In genomic region chr17:79065105-79065670, GRCh38 we compare ENCODE assay signal across 8 cellular contexts. TPM values are rescaled to one million over a fixed set of nuclear protein-coding genes. Genes with fewer than 3 reads are reported as not detected.
DNase-seq lines count a peak whose midpoint lies in the region; ATAC-seq, FAIRE-seq and TF ChIP-seq lines count a peak whose summit lies in the region.

No MANE protein-coding gene starts in this region.

- FAIRE-seq in pancreas (lab: Jason Lieb, UNC) = no peak

- H3K4me3 Mint-ChIP-seq in activated CD8-positive, alpha-beta T cell treated with anti-CD3 and anti-CD28 coated beads for 36 hours = peak overlapping the region; percentile 23

- peak; percentile 82 for ATAC-seq in activated CD8-positive, alpha-beta T cell treated with anti-CD3 and anti-CD28 coated beads for 36 hours
- ATAC-seq in pancreas = peak in 3 of 4 donors; percentile 69 to 78 (median 70)
- no peak for ATAC-seq in HG02763 (IDR thresholded peaks at IDR 0.05; ENCODE audit: unreplicated experiment)
- no peak for ATAC-seq in HG03378 (IDR thresholded peaks at IDR 0.05; ENCODE audit: unreplicated experiment)

- H3K9me3 Mint-ChIP-seq in activated CD8-positive, alpha-beta T cell treated with anti-CD3 and anti-CD28 coated beads for 36 hours = no peaks in the 10 kb centered on the region

- no peak overlapping the region for H3K4me3 ChIP-seq in NB4 (ENCODE audit: low read depth, low read length)
- H3K4me3 ChIP-seq in esophagus squamous epithelium = no peak overlapping the region
- H3K4me3 ChIP-seq in pancreas = no peak overlapping the region

- peaks cover 2% of the 10 kb centered on the region for H3K27me3 Mint-ChIP-seq in activated CD8-positive, alpha-beta T cell treated with anti-CD3 and anti-CD28 coated beads for 36 hours

- H3K4me1 ChIP-seq in esophagus squamous epithelium (no peaks in the 10 kb centered on the region), pancreas (no peaks in the 10 kb centered on the region)

- peak; percentile 58 for TF ChIP-seq CTCF in NB4 (IDR thresholded peaks at IDR 0.05; ENCODE audit: low read depth, low read length)
- TF ChIP-seq CTCF in activated CD8-positive, alpha-beta T cell treated with anti-CD3 and anti-CD28 coated beads for 36 hours (IDR thresholded peaks at IDR 0.05) = peak; percentile 75
- TF ChIP-seq CTCF in esophagus squamous epithelium (IDR thresholded peaks at IDR 0.05) = peak in 5 of 6 experiments; percentile 47 to 67 (median 55)
- peak in 2 of 4 donors; percentile 38 to 56 for TF ChIP-seq CTCF in pancreas (IDR thresholded peaks at IDR 0.05)

- H3K27me3 ChIP-seq in esophagus squamous epithelium (peaks cover 0 to 4% (median 0%) of the 10 kb centered on the region in 4 donors), pancreas (no peaks in the 10 kb centered on the region)

- no peak for TF ChIP-seq POLR2A in NB4 (IDR thresholded peaks at IDR 0.05; ENCODE audit: extremely low read depth, insufficient read length)
- no peak for TF ChIP-seq POLR2A in esophagus squamous epithelium (IDR thresholded peaks at IDR 0.05)

- no peaks in the 10 kb centered on the region for H3K36me3 Mint-ChIP-seq in activated CD8-positive, alpha-beta T cell treated with anti-CD3 and anti-CD28 coated beads for 36 hours (ENCODE audit: low read depth)

- DNase-seq in GM03348 (ENCODE audit: low spot score) (peak; percentile 50), NB4 (ENCODE audit: low read depth) (peak; percentile 57), esophagus squamous epithelium (lab: John Stamatoyannopoulos, UW) (no peak), pancreas (no peak), HuH-7 (ENCODE audit: low spot score) (no peak)
- peak; percentile 79 for DNase-seq in activated CD8-positive, alpha-beta T cell treated with anti-CD3 and anti-CD28 coated beads for 36 hours

- H3K9me3 ChIP-seq in esophagus squamous epithelium = no peaks in the 10 kb centered on the region
- no peaks in the 10 kb centered on the region for H3K9me3 ChIP-seq in pancreas

- peaks cover 5% of the 10 kb centered on the region for H3K4me1 Mint-ChIP-seq in activated CD8-positive, alpha-beta T cell treated with anti-CD3 and anti-CD28 coated beads for 36 hours (ENCODE audit: low read depth)

- intact Hi-C loops in activated CD8-positive, alpha-beta T cell treated with anti-CD3 and anti-CD28 coated beads for 36 hours (cut with micrococcal nuclease) = no loop called here
- intact Hi-C loops in esophagus squamous epithelium (cut with DNase I) (no loop called here), pancreas (cut with DNase I) (no loop called here)

- 33 to 53% methylated on average over 10 of the region's 10 CpGs for WGBS in esophagus squamous epithelium, 2 donors
- 34 to 40% methylated on average over 10 of the region's 10 CpGs for WGBS in pancreas, 2 donors

- POLR2A ChIA-PET in activated CD8-positive, alpha-beta T cell treated with anti-CD3 and anti-CD28 coated beads for 36 hours (lab: Charles Lee) = no interaction called here

- H3K27ac Mint-ChIP-seq in activated CD8-positive, alpha-beta T cell treated with anti-CD3 and anti-CD28 coated beads for 36 hours = peak overlapping the region; percentile 55

- H3K36me3 ChIP-seq in esophagus squamous epithelium (no peaks in the 10 kb centered on the region), pancreas (no peaks in the 10 kb centered on the region)

- CTCF ChIA-PET in activated CD8-positive, alpha-beta T cell treated with anti-CD3 and anti-CD28 coated beads for 36 hours (lab: Charles Lee) = interaction anchor here (0.5 to 2.6 kb wide), 18 partner anchors 9 to 336 kb away, joined by 3 to 30 read pairs (median 4); partner anchors contain the start of genes ENGASE and LGALS3BP

- H3K27ac ChIP-seq in esophagus squamous epithelium (no peak overlapping the region), pancreas (no peak overlapping the region)

RNA-seq across cellular contexts. Expression of gene ENGASE, which starts 9.4 kb away (rescaled TPM):
- total RNA-seq in activated CD8-positive, alpha-beta T cell treated with anti-CD3 and anti-CD28 coated beads for 36 hours = 10 to 100 TPM; 41.3 to 41.8 TPM
- total RNA-seq in esophagus squamous epithelium (10 to 100 TPM in 2 of 4 donors, 1 to 10 TPM in 2; 6.0 to 32.2 (median 9.5) TPM), pancreas (10 to 100 TPM; 13.9 to 42.1 (median 20.2) TPM)
- polyA plus RNA-seq in pancreas = 10 to 100 TPM; 34.3 to 86.5 TPM

RNA-seq across cellular contexts. Expression of gene C1QTNF1, which starts 41.2 kb away (rescaled TPM):
- under 1 TPM; 0.13 to 0.14 TPM for total RNA-seq in activated CD8-positive, alpha-beta T cell treated with anti-CD3 and anti-CD28 coated beads for 36 hours
- total RNA-seq in esophagus squamous epithelium (10 to 100 TPM in 2 of 4 donors, 1 to 10 TPM in 2; 2.7 to 20.4 (median 6.8) TPM), pancreas (10 to 100 TPM in 2 of 6 donors, 1 to 10 TPM in 4; 5.3 to 17.9 (median 6.7) TPM)
- polyA plus RNA-seq in pancreas = 10 to 100 TPM in 1 of 2 donors, 1 to 10 TPM in 1; 9.4 to 31.2 TPM

RNA-seq across cellular contexts. Expression of gene CANT1, which starts 55.6 kb away (rescaled TPM):
- total RNA-seq in activated CD8-positive, alpha-beta T cell treated with anti-CD3 and anti-CD28 coated beads for 36 hours = 10 to 100 TPM; 41.4 to 48.2 TPM
- total RNA-seq in esophagus squamous epithelium = 10 to 100 TPM; 36.2 to 58.8 (median 38.3) TPM
- 10 to 100 TPM; 20.7 to 45.0 (median 29.3) TPM for total RNA-seq in pancreas
- 10 to 100 TPM in 1 of 2 donors, 1 to 10 TPM in 1; 7.4 to 10.7 TPM for polyA plus RNA-seq in pancreas

Comparison
In these comparisons a context has a peak if more than half of its experiments do, and no peak if none do; other contexts are left out.
1. DNase-seq: peak in GM03348 (single experiment), NB4 (single experiment) and activated CD8-positive, alpha-beta T cell treated with anti-CD3 and anti-CD28 coated beads for 36 hours (single experiment); none in esophagus squamous epithelium (single experiment), pancreas (0 of 6) and HuH-7 (single experiment).
2. ATAC-seq: peak in activated CD8-positive, alpha-beta T cell treated with anti-CD3 and anti-CD28 coated beads for 36 hours (single experiment) and pancreas (3 of 4); none in HG02763 (single experiment) and HG03378 (single experiment).